Comparison of ENCODE assay signal across 8 cellular contexts in the genomic region with DNA sequence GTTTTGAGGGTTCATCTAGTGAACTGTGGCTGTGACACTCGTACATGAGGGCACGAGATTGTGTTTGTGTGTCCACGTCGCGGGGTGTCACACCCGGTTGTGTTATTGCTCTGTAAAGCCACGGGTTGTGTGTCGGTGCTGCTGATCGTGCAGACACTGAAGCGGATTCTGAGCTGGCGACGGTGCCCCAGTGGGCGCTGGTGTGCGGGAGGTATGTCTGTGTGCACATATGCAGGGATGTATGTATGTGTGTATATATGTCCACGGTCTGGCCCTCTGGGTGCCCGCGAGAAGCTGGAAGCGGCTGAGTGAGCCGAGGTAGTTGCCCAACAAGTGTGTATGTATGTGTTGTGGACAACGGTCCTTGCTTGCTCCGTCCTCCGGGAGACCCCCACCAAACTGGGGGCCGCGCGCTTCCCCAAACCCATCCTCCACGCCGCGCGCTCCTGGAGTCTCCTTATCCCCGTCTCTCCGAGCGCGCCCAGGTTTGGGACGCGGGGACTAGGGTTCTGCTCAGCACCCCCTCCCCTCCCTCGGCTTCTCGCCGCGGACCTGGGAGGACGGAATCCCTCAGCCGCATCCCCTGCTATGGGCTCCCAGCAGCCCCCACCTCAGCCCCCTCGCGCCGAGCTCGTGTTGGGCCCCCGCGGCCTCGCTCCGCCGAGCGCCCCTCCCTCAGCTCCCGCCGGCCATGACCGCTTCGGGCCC. TPM values are rescaled to one million over a fixed set of nuclear protein-coding genes. Genes with fewer than 3 reads are reported as not detected.
DNase-seq lines count a peak whose midpoint lies in the region; ATAC-seq and TF ChIP-seq lines count a peak whose summit lies in the region.

No MANE protein-coding gene starts in this region.

- TF ChIP-seq CTCF in hepatocyte (IDR thresholded peaks at IDR 0.05; ENCODE audit: poor library complexity) = no peak

- peaks cover 78% of the 10 kb centered on the region for H3K27me3 Mint-ChIP-seq in activated T-helper 2 cell treated with anti-CD3 and anti-CD28 coated beads, Interferon-gamma antibody, Interleukin-2, Interleukin-4, amounts not matched to agents 10 μg/mL and 5 μg/mL and 100 μg/mL, durations not matched to agents 14 hours and 24 hours and 36 hours (ENCODE audit: low read depth)

- peak; percentile 26 for DNase-seq in stimulated activated CD4-positive, alpha-beta T cell treated with anti-CD3 and anti-CD28 coated beads, Interleukin-12 subunit alpha, Interleukin-12 subunit beta, amount 100 ng/mL, for 4 hours
- no peak for DNase-seq in stimulated activated CD4-positive, alpha-beta T cell treated with anti-CD3 and anti-CD28 coated beads, Interleukin-2, amount 100 ng/mL, for 48 hours
- no peak for DNase-seq in activated T-helper 2 cell treated with anti-CD3 and anti-CD28 coated beads, Interferon-gamma antibody, Interleukin-2, Interleukin-4, amounts not matched to agents 10 μg/mL and 5 μg/mL and 100 μg/mL, durations not matched to agents 14 hours and 24 hours and 36 hours (ENCODE audit: low spot score)
- DNase-seq in hepatocyte (ENCODE audit: low spot score) (peak; percentile 37), skeletal muscle cell (ENCODE audit: low read depth) (no peak), iPS-NIHi11 (ENCODE audit: low spot score) (no peak)

- no peaks in the 10 kb centered on the region for H3K9me3 Mint-ChIP-seq in activated T-helper 2 cell treated with anti-CD3 and anti-CD28 coated beads, Interferon-gamma antibody, Interleukin-2, Interleukin-4, amounts not matched to agents 10 μg/mL and 5 μg/mL and 100 μg/mL, durations not matched to agents 14 hours and 24 hours and 36 hours

- H3K79me2 ChIP-seq in hepatocyte = no peaks in the 10 kb centered on the region

- intact Hi-C loops in activated T-helper 2 cell treated with anti-CD3 and anti-CD28 coated beads, Interferon-gamma antibody, Interleukin-2, Interleukin-4, amounts not matched to agents 10 μg/mL and 5 μg/mL and 100 μg/mL, durations not matched to agents 14 hours and 24 hours and 36 hours (cut with micrococcal nuclease) = loop anchor here (2.0 kb wide), 1 partner anchor 33 kb away; no protein-coding TSS in a partner anchor

- H3K9me3 ChIP-seq in hepatocyte (ENCODE audit: low read depth) = no peaks in the 10 kb centered on the region

- no peaks in the 10 kb centered on the region for H3K36me3 ChIP-seq in hepatocyte (replicated peaks; ENCODE audit: insufficient read depth, low read depth)

- peak overlapping the region; percentile 41 for H3K4me3 Mint-ChIP-seq in activated T-helper 2 cell treated with anti-CD3 and anti-CD28 coated beads, Interferon-gamma antibody, Interleukin-2, Interleukin-4, amounts not matched to agents 10 μg/mL and 5 μg/mL and 100 μg/mL, durations not matched to agents 14 hours and 24 hours and 36 hours (ENCODE audit: low read depth)

- H3K4me2 ChIP-seq in hepatocyte = peak overlapping the region; percentile 99

- H2AFZ ChIP-seq in hepatocyte = peak overlapping the region; percentile 46

- ATAC-seq in HG03135 (IDR thresholded peaks at IDR 0.05; ENCODE audit: unreplicated experiment) (no peak), GM21381 (IDR thresholded peaks at IDR 0.05; ENCODE audit: unreplicated experiment) (no peak)

- H3K4me3 ChIP-seq in hepatocyte (peak overlapping the region; percentile 64), skeletal muscle cell (ENCODE audit: low read depth, low read length) (peak overlapping the region; percentile 52)

- H3K36me3 Mint-ChIP-seq in activated T-helper 2 cell treated with anti-CD3 and anti-CD28 coated beads, Interferon-gamma antibody, Interleukin-2, Interleukin-4, amounts not matched to agents 10 μg/mL and 5 μg/mL and 100 μg/mL, durations not matched to agents 14 hours and 24 hours and 36 hours (ENCODE audit: low read depth) = no peaks in the 10 kb centered on the region

- H3K27ac Mint-ChIP-seq in activated T-helper 2 cell treated with anti-CD3 and anti-CD28 coated beads, Interferon-gamma antibody, Interleukin-2, Interleukin-4, amounts not matched to agents 10 μg/mL and 5 μg/mL and 100 μg/mL, durations not matched to agents 14 hours and 24 hours and 36 hours = no peak overlapping the region

- H3K27ac ChIP-seq in hepatocyte = no peak overlapping the region

- H3K27me3 ChIP-seq in hepatocyte = peaks cover 53% of the 10 kb centered on the region

- H3K4me1 ChIP-seq in hepatocyte (ENCODE audit: insufficient read depth) = peaks cover 31% of the 10 kb centered on the region

- H3K9me2 ChIP-seq in hepatocyte (replicated peaks; ENCODE audit: insufficient read depth) = no peaks in the 10 kb centered on the region

- WGBS in hepatocyte (ENCODE audit: low lambda C conversion rate, missing lambda C conversion rate) = 3% methylated on average over 37 of the region's 55 CpGs

- peaks cover 14% of the 10 kb centered on the region for H3K4me1 Mint-ChIP-seq in activated T-helper 2 cell treated with anti-CD3 and anti-CD28 coated beads, Interferon-gamma antibody, Interleukin-2, Interleukin-4, amounts not matched to agents 10 μg/mL and 5 μg/mL and 100 μg/mL, durations not matched to agents 14 hours and 24 hours and 36 hours (ENCODE audit: low read depth)

- no peaks in the 10 kb centered on the region for H4K20me1 ChIP-seq in hepatocyte (ENCODE audit: insufficient read depth, poor library complexity, severe bottlenecking)

RNA-seq across cellular contexts. Expression of gene PCDH1, which starts 0.6 kb away (rescaled TPM):
- total RNA-seq in activated T-helper 2 cell treated with anti-CD3 and anti-CD28 coated beads, Interferon-gamma antibody, Interleukin-2, Interleukin-4, amounts not matched to agents 10 μg/mL and 5 μg/mL and 100 μg/mL, durations not matched to agents 14 hours and 24 hours and 36 hours = not detected in 2 replicates
- total RNA-seq in hepatocyte = 10.5 and 10.8 TPM in 2 replicates
- 6.2 and 8.6 TPM in 2 replicates for polyA plus RNA-seq in hepatocyte

RNA-seq across cellular contexts. Expression of gene DELE1, which starts 46.0 kb away (rescaled TPM):
- total RNA-seq in activated T-helper 2 cell treated with anti-CD3 and anti-CD28 coated beads, Interferon-gamma antibody, Interleukin-2, Interleukin-4, amounts not matched to agents 10 μg/mL and 5 μg/mL and 100 μg/mL, durations not matched to agents 14 hours and 24 hours and 36 hours = 74.1 and 76.8 TPM in 2 replicates
- 57.2 and 62.0 TPM in 2 replicates for total RNA-seq in hepatocyte
- polyA plus RNA-seq in hepatocyte = 31.5 and 32.6 TPM in 2 replicates

Comparison
In these comparisons a context has a peak if more than half of its experiments do, and no peak if none do; other contexts are left out.
1. DNase-seq: peak in stimulated activated CD4-positive, alpha-beta T cell treated with anti-CD3 and anti-CD28 coated beads, Interleukin-12 subunit alpha, Interleukin-12 subunit beta, amount 100 ng/mL, for 4 hours (single experiment) and hepatocyte (single experiment); none in stimulated activated CD4-positive, alpha-beta T cell treated with anti-CD3 and anti-CD28 coated beads, Interleukin-2, amount 100 ng/mL, for 48 hours (0 of 2), activated T-helper 2 cell treated with anti-CD3 and anti-CD28 coated beads, Interferon-gamma antibody, Interleukin-2, Interleukin-4, amounts not matched to agents 10 μg/mL and 5 μg/mL and 100 μg/mL, durations not matched to agents 14 hours and 24 hours and 36 hours (single experiment), skeletal muscle cell (single experiment) and iPS-NIHi11 (single experiment).
2. RNA of gene PCDH1, which starts 0.6 kb away (total RNA-seq): 10.5 to 10.8 TPM in hepatocyte; not detected in activated T-helper 2 cell treated with anti-CD3 and anti-CD28 coated beads, Interferon-gamma antibody, Interleukin-2, Interleukin-4, amounts not matched to agents 10 μg/mL and 5 μg/mL and 100 μg/mL, durations not matched to agents 14 hours and 24 hours and 36 hours; every median in the first group is over 10 times any median in the second.